16 cellular contexts compared by ENCODE assay signal in genomic region chr5:124343021-124343420, GRCh38.
DNase-seq lines count a peak whose midpoint lies in the region; ATAC-seq and TF ChIP-seq lines count a peak whose summit lies in the region.
"Had no signal": no experiment of that assay in that cellular context is flagged by ENCODE, and none has a peak within 500 bp of the region (broad histone marks: within the 10 kb centered on the region; RNA-seq: fewer than 3 reads in every experiment).

No MANE protein-coding gene starts in this region.

- no peak overlapping the region for H3K9ac ChIP-seq in fibroblast of lung (ENCODE audit: insufficient read depth, low read length)

- H3K27me3 ChIP-seq in ACC112 (ENCODE audit: insufficient read depth, low read length) (no peaks in the 10 kb centered on the region), fibroblast of lung (ENCODE audit: control insufficient read depth, insufficient read depth, low read length) (no peaks in the 10 kb centered on the region)
- H3K27me3 ChIP-seq: MG63 had no signal

- DNase-seq in LHCN-M2 (ENCODE audit: low read depth): peak; percentile 65
- peak; percentile 10 to 76 for DNase-seq in fibroblast of lung (ENCODE audit: low read depth in 2 of 2)
- DNase-seq in cortex of kidney (lab: John Stamatoyannopoulos, UW): no peak
- no peak for DNase-seq in A172 (ENCODE audit: low spot score)
- DNase-seq: DMS 273 treated with DMSO at 0.1 percent for 48 hours, GDM1, KG1, NCI-H1092 treated with DMSO at 0.1 percent for 48 hours, NCI-H2227 treated with DMSO at 0.1 percent for 48 hours, NCI-H524 had no signal

- H3K36me3 Mint-ChIP-seq in nephron (ENCODE audit: low read depth): no peaks in the 10 kb centered on the region

- peaks cover 2% of the 10 kb centered on the region for H3K9me3 Mint-ChIP-seq in nephron

- H3K4me2 ChIP-seq in fibroblast of lung (ENCODE audit: extremely low read depth, insufficient read depth, low read length): peak overlapping the region; percentile 66
- H3K4me2 ChIP-seq: A549 had no signal

- H4K20me1 ChIP-seq in fibroblast of lung (ENCODE audit: control insufficient read depth, extremely low read depth, insufficient read depth, low read length): no peaks in the 10 kb centered on the region

- H3K79me2 ChIP-seq in ACC112 (ENCODE audit: control insufficient read depth, insufficient read depth, low read length, unreplicated experiment) (no peaks in the 10 kb centered on the region), fibroblast of lung (ENCODE audit: control insufficient read depth, insufficient read depth, low read length) (no peaks in the 10 kb centered on the region)

- peak overlapping the region; percentile 73 for H3K27ac ChIP-seq in ACC112 (ENCODE audit: low read depth, low read length)
- peak overlapping the region; percentile 23 for H3K27ac ChIP-seq in fibroblast of lung (ENCODE audit: insufficient read depth, low read length)
- H3K27ac ChIP-seq: A549, C4-2B had no signal

- H3K27ac Mint-ChIP-seq in nephron: peak overlapping the region in 2 of 3 experiments; percentile 22 to 64

- H3K27me3 Mint-ChIP-seq in nephron (ENCODE audit: low read depth): peaks cover 4% of the 10 kb centered on the region

- no peak for TF ChIP-seq CTCF in fibroblast of lung (conservative IDR thresholded peaks at IDR 0.05 in 1 of 2, IDR thresholded peaks at IDR 0.05 in 1 of 2; ENCODE audit: low read depth in 1 of 2, low read length in 2 of 2)
- TF ChIP-seq CTCF in nephron (IDR thresholded peaks at IDR 0.05; ENCODE audit: unreplicated experiment in 3 of 3): no peak

- H3K4me3 Mint-ChIP-seq in nephron: no peak overlapping the region

- H3K36me3 ChIP-seq in ACC112 (ENCODE audit: insufficient read depth, low read length) (no peaks in the 10 kb centered on the region), fibroblast of lung (ENCODE audit: control insufficient read depth, insufficient read depth, low read length) (no peaks in the 10 kb centered on the region)
- H3K36me3 ChIP-seq: MG63 had no signal

- ATAC-seq in HG02884 (IDR thresholded peaks at IDR 0.05; ENCODE audit: unreplicated experiment): no peak
- ATAC-seq: A549 had no signal

- H2AFZ ChIP-seq in ACC112 (ENCODE audit: low read length, unreplicated experiment): no peak overlapping the region
- H2AFZ ChIP-seq in fibroblast of lung (ENCODE audit: low read length): no peak overlapping the region

- peaks cover 28% of the 10 kb centered on the region for H3K4me1 ChIP-seq in ACC112 (ENCODE audit: control insufficient read depth, insufficient read depth, low read length, unreplicated experiment)
- H3K4me1 ChIP-seq in fibroblast of lung (ENCODE audit: control insufficient read depth, extremely low read depth, insufficient read depth, low read length): peaks cover 10% of the 10 kb centered on the region
- H3K4me1 ChIP-seq: A549 had no signal

- H3K9me3 ChIP-seq in fibroblast of lung (ENCODE audit: control insufficient read depth, insufficient read depth, low read depth, low read length): no peaks in the 10 kb centered on the region
- H3K9me3 ChIP-seq: A549, MG63 had no signal

- no peaks in the 10 kb centered on the region for H3K4me1 Mint-ChIP-seq in nephron

- H3K4me3 ChIP-seq in ACC112 (ENCODE audit: low read depth, low read length) (peak overlapping the region; percentile 52; the same call in 1 of the 2 replicates), fibroblast of lung (replicated peaks in 1 of 4; ENCODE audit: control extremely low read depth in 1 of 4, insufficient read depth in 1 of 4, low read depth in 3 of 4, low read length in 4 of 4) (no peak overlapping the region)
- H3K4me3 ChIP-seq: A549, MG63 had no signal

Comparison
In these comparisons a context has a peak if more than half of its experiments do, and no peak if none do; other contexts are left out.
1. DNase-seq: peak in LHCN-M2 (single experiment) and fibroblast of lung (2 of 2); none in cortex of kidney (single experiment) and A172 (single experiment).